1 cellular context compared by ENCODE assay signal in the genomic region with DNA sequence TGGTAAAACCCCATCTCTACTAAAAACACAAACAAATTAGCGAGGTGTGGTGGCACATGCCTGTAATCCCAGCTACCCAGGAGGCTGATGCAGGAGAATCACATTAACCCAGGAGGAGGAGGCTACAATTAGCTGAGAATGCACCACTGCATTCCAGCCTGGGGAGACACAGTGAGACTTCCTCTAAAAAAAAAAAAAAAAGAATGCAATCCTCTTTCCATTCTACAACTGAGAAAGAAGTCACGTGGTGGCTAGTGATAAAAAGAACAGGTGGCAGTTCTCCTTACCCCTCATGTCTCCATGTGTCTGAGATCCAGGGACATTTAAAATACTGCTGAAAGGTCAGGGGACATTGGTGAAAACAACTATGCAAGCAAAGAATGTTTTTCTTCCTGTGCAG.
TF ChIP-seq lines count a peak whose summit lies in the region.

No MANE protein-coding gene starts in this region.

TF ChIP-seq in IMR-90, 13 proteins besides CTCF, POLR2A, EP300 and RAD21 (continued from another document):
- TF ChIP-seq, protein P1, sequence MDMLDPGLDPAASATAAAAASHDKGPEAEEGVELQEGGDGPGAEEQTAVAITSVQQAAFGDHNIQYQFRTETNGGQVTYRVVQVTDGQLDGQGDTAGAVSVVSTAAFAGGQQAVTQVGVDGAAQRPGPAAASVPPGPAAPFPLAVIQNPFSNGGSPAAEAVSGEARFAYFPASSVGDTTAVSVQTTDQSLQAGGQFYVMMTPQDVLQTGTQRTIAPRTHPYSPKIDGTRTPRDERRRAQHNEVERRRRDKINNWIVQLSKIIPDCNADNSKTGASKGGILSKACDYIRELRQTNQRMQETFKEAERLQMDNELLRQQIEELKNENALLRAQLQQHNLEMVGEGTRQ (IDR thresholded peaks at IDR 0.05; ENCODE audit: low read depth, low read length), result 0 out of 2 replicates have a peak, but pooled peaks have one; percentile 18
TF ChIP-seq in IMR-90: peak in this region for 1.
